ENCODE assay signal across 8 cellular contexts in the genomic region with DNA sequence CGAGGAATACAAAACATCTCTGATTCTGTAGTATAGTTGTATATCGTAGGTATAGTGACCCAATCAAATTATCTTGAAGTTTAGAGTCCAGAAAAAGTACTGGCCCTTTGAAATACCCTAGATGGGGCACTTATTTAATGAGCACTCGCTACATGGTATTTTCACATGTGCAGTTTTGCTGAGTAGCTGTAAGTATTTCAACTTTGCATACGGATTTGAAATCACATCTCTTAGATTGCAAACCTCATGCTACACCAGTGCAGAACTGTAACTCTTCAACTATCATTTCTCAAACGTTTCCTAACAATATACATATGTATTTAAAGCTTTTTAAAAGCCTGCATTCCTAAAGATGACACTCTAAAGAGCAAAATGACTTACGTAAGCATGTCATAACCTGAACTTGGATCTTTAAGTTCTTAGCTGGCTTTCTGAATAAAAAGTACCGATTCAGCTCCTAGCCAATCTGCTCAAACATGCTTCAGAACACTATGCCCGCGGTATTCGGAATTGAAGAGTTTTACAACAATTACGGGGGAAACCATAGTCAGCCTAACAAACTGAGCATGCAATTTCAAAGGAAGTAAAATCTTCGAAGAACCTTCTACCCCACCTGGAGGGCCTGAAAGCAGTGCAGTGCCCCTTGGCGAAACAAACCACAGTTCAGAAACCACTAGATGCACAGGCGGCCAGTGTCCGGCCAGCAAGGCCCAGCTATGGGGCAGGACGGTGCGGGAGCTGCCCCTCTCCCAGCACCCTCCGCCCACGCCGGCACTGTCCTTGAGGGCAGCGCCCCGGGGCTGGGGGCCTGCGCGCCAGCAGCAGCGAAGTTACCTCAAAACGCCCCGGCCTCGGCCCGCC. TPM values are rescaled to one million over a fixed set of nuclear protein-coding genes. Genes with fewer than 3 reads are reported as not detected.
DNase-seq lines count a peak whose midpoint lies in the region; ATAC-seq and TF ChIP-seq lines count a peak whose summit lies in the region.

No MANE protein-coding gene starts in this region.

- H3K36me3 Mint-ChIP-seq in CD14-positive monocyte (peaks cover 17 to 21% of the 10 kb centered on the region in 2 donors), endothelial cell (ENCODE audit: low read depth, unreplicated experiment) (no peaks in the 10 kb centered on the region), mesothelial cell of epicardium (peaks cover 13% of the 10 kb centered on the region)

- DNase-seq in CD14-positive monocyte (ENCODE audit: low spot score) (no peak), T-helper 22 cell (ENCODE audit: low read depth) (peak; percentile 0), endothelial cell (ENCODE audit: low spot score) (peak; percentile 42), mesothelial cell of epicardium (ENCODE audit: low spot score in 2 of 2, unreplicated experiment in 2 of 2) (peak; percentile 22 to 56), testis (no peak), NCI-H2227 (lab: John Stamatoyannopoulos, UW; ENCODE audit: unreplicated experiment) (no peak)

- TF ChIP-seq POLR2A in testis (IDR thresholded peaks at IDR 0.05): no peak

- intact Hi-C loops in CD14-positive monocyte (cut with micrococcal nuclease) (loop anchor here in 1 of 2 donors (5.0 kb wide), 1 partner anchor 119 kb away; no protein-coding TSS in a partner anchor), testis (cut with DNase I; ENCODE audit: low total_unique reads) (no loop called here)

- H3K27ac Mint-ChIP-seq in CD14-positive monocyte: peak overlapping the region; percentile 55 to 82 (median 79)
- H3K27ac Mint-ChIP-seq in endothelial cell (ENCODE audit: unreplicated experiment): peak overlapping the region; percentile 85
- peak overlapping the region; percentile 57 for H3K27ac Mint-ChIP-seq in mesothelial cell of epicardium

- peaks cover 16 to 18% (median 17%) of the 10 kb centered on the region in 3 donors for H3K27me3 Mint-ChIP-seq in CD14-positive monocyte (ENCODE audit: low read depth in 3 of 3)
- no peaks in the 10 kb centered on the region for H3K27me3 Mint-ChIP-seq in endothelial cell (ENCODE audit: unreplicated experiment)
- H3K27me3 Mint-ChIP-seq in mesothelial cell of epicardium (ENCODE audit: low read depth): peaks cover 20% of the 10 kb centered on the region

- peak overlapping the region; percentile 81 to 90 for H3K27ac ChIP-seq in testis

- H3K4me3 ChIP-seq in testis: peak overlapping the region; percentile 86 to 92

- H3K4me1 Mint-ChIP-seq in CD14-positive monocyte (peaks cover 14% of the 10 kb centered on the region), endothelial cell (ENCODE audit: unreplicated experiment) (peaks cover 13% of the 10 kb centered on the region), mesothelial cell of epicardium (peaks cover 10% of the 10 kb centered on the region)

- H3K27me3 ChIP-seq in testis: no peaks in the 10 kb centered on the region

- H3K36me3 ChIP-seq in testis (ENCODE audit: low read depth, missing control alignments): no peaks in the 10 kb centered on the region

- H3K4me1 ChIP-seq in testis: peaks cover 11% of the 10 kb centered on the region

- no peaks in the 10 kb centered on the region for H3K9me3 ChIP-seq in testis

- TF ChIP-seq CTCF in CD14-positive monocyte (IDR thresholded peaks at IDR 0.05) (no peak), endothelial cell (IDR thresholded peaks at IDR 0.05; ENCODE audit: unreplicated experiment) (no peak), mesothelial cell of epicardium (IDR thresholded peaks at IDR 0.05; ENCODE audit: unreplicated experiment) (no peak), testis (IDR thresholded peaks at IDR 0.05) (no peak)

- no peaks in the 10 kb centered on the region for H3K9me3 Mint-ChIP-seq in CD14-positive monocyte
- H3K9me3 Mint-ChIP-seq in endothelial cell (ENCODE audit: unreplicated experiment): no peaks in the 10 kb centered on the region
- no peaks in the 10 kb centered on the region for H3K9me3 Mint-ChIP-seq in mesothelial cell of epicardium

- H3K4me3 Mint-ChIP-seq in CD14-positive monocyte (peak overlapping the region; percentile 81 to 92), endothelial cell (ENCODE audit: unreplicated experiment) (peak overlapping the region; percentile 95), mesothelial cell of epicardium (peak overlapping the region; percentile 82)

- ATAC-seq in GM19438 (IDR thresholded peaks at IDR 0.05; ENCODE audit: low read depth, unreplicated experiment): peak; percentile 36
- ATAC-seq in HG03432 (IDR thresholded peaks at IDR 0.05; ENCODE audit: unreplicated experiment): peak; percentile 33

- WGBS in testis, 2 donors: 5 to 9% methylated on average over 16 to 29 of the region's 29 CpGs

RNA-seq across cellular contexts. Expression of a gene that starts 0.9 kb away (rescaled TPM):
- 10 to 100 TPM; 32.5 to 34.9 TPM for polyA plus RNA-seq in CD14-positive monocyte
- 55.9 TPM for total RNA-seq in endothelial cell (ENCODE audit: unreplicated experiment)
- total RNA-seq in mesothelial cell of epicardium: 50.0 to 51.5 TPM (median 50.2 TPM) in 3 replicates
- total RNA-seq in testis: 10 to 100 TPM; 39.7 to 54.6 TPM
- 86.0 TPM for polyA plus RNA-seq in testis (ENCODE audit: insufficient read depth, low read depth, low replicate concordance)

RNA-seq across cellular contexts. Expression of a gene that starts 13.5 kb away (rescaled TPM):
- 1 to 10 TPM; 4.7 to 6.4 TPM for polyA plus RNA-seq in CD14-positive monocyte
- total RNA-seq in endothelial cell (ENCODE audit: unreplicated experiment): not detected
- total RNA-seq in mesothelial cell of epicardium: not detected in 3 replicates
- total RNA-seq in testis: under 1 TPM; 0.39 to 0.99 TPM
- 1.5 TPM for polyA plus RNA-seq in testis (ENCODE audit: insufficient read depth, low read depth, low replicate concordance)

Comparison
In these comparisons a context has a peak if more than half of its experiments do, and no peak if none do; other contexts are left out.
1. DNase-seq: peak in T-helper 22 cell (single experiment), endothelial cell (single experiment) and mesothelial cell of epicardium (2 of 2); none in CD14-positive monocyte (single experiment), testis (single experiment) and NCI-H2227 (single experiment).
2. Peak in every context shown above with its lines, with median percentiles within 50 percentile points of each other: H3K27ac Mint-ChIP-seq and H3K4me3 Mint-ChIP-seq.